Comparison of ENCODE assay signal across 27 cellular contexts in genomic region chr18:22676423-22676822, GRCh38.
DNase-seq lines count a peak whose midpoint lies in the region; TF ChIP-seq lines count a peak whose summit lies in the region.
"Had no signal": no experiment of that assay in that cellular context is flagged by ENCODE, and none has a peak within 500 bp of the region (broad histone marks: within the 10 kb centered on the region; RNA-seq: fewer than 3 reads in every experiment).

No MANE protein-coding gene starts in this region.

- CTCF ChIA-PET in CD8-positive, alpha-beta memory T cell (lab: Charles Lee) = no interaction called here

- H3K36me3 Mint-ChIP-seq in CD8-positive, alpha-beta memory T cell = no peaks in the 10 kb centered on the region
- H3K36me3 Mint-ChIP-seq: activated naive CD8-positive, alpha-beta T cell; CD4-positive, CD25-positive, alpha-beta regulatory T cell had no signal

- H2AFZ ChIP-seq in hepatocyte = no peak overlapping the region

- TF ChIP-seq CTCF in choroid plexus epithelial cell (conservative IDR thresholded peaks at IDR 0.05; ENCODE audit: low read depth, low read length) = no peak
- TF ChIP-seq CTCF in hepatocyte (IDR thresholded peaks at IDR 0.05; ENCODE audit: poor library complexity) = no peak

- in situ Hi-C loops in G401 (cut with HindIII; ENCODE audit: low sequenced_read_pairs) = no loop called here

- DNase-seq in M059J (ENCODE audit: low read depth) (peak; percentile 46), choroid plexus epithelial cell (ENCODE audit: low read depth) (peak; percentile 60), hepatocyte (ENCODE audit: low spot score) (no peak), NCI-H345 treated with DMSO at 0.1 percent for 48 hours (lab: John Stamatoyannopoulos, UW; ENCODE audit: unreplicated experiment) (no peak), G401 (ENCODE audit: low spot score) (no peak)
- DNase-seq in activated CD4-positive, CD25-positive, alpha-beta regulatory T cell treated with anti-CD3 and anti-CD28 coated beads, Interleukin-2, amount 50 U/mL, for 72 hours = no peak
- DNase-seq in CD8-positive, alpha-beta memory T cell = no peak
- DNase-seq: activated CD4-positive, alpha-beta T cell treated with anti-CD3 and anti-CD28 coated beads, Interleukin-2, amount 10 ng/mL, durations not matched to agents 24 days and 14 days; activated effector memory CD4-positive, alpha-beta T cell treated with anti-CD3 and anti-CD28 coated beads, Interleukin-2, amount 50 U/mL, for 16 hours; activated T-cell treated with anti-CD3 and anti-CD28 coated beads, Interleukin-2, amount 50 U/mL, for 24 hours; aorta; CD4-positive, CD25-positive, alpha-beta regulatory T cell; DND-41; lower lobe of right lung; NCI-H1092 treated with DMSO at 0.1 percent for 48 hours; NCI-H1694 treated with DMSO at 0.1 percent for 48 hours; NCI-H510A; stimulated activated CD4-positive, alpha-beta T cell treated with anti-CD3 and anti-CD28 coated beads, Interleukin-4, amount 100 ng/mL, for 24 hours; T1000 had no signal

- no peak overlapping the region for H3K4me3 Mint-ChIP-seq in CD8-positive, alpha-beta memory T cell
- H3K4me3 Mint-ChIP-seq: activated CD4-positive, alpha-beta T cell treated with anti-CD3 and anti-CD28 coated beads, Interleukin-2, amount 10 ng/mL, durations not matched to agents 24 days and 14 days; activated naive CD8-positive, alpha-beta T cell; activated T-cell treated with anti-CD3 and anti-CD28 coated beads, Interleukin-2, amount 50 U/mL, for 24 hours; CD4-positive, CD25-positive, alpha-beta regulatory T cell; dendritic cell treated with granulocyte-macrophage colony-stimulating factor and Interleukin-4, amounts not matched to agents 40 ng/mL and 50 ng/mL, for 4 days; nephron had no signal

- H3K9me2 ChIP-seq in hepatocyte (replicated peaks; ENCODE audit: insufficient read depth) = no peaks in the 10 kb centered on the region

- H3K9me3 Mint-ChIP-seq in CD8-positive, alpha-beta memory T cell = no peaks in the 10 kb centered on the region
- H3K9me3 Mint-ChIP-seq: activated CD4-positive, alpha-beta T cell treated with anti-CD3 and anti-CD28 coated beads, Interleukin-2, amount 10 ng/mL, durations not matched to agents 24 days and 14 days; activated T-cell treated with anti-CD3 and anti-CD28 coated beads, Interleukin-2, amount 50 U/mL, for 24 hours; CD4-positive, CD25-positive, alpha-beta regulatory T cell; dendritic cell treated with granulocyte-macrophage colony-stimulating factor and Interleukin-4, amounts not matched to agents 40 ng/mL and 50 ng/mL, for 4 days had no signal

- H3K4me3 ChIP-seq in choroid plexus epithelial cell (ENCODE audit: low read depth, low read length) (no peak overlapping the region), hepatocyte (no peak overlapping the region)
- no peak overlapping the region for H3K4me3 ChIP-seq in CD8-positive, alpha-beta memory T cell (ENCODE audit: low read length)
- H3K4me3 ChIP-seq: gastroesophageal sphincter, lower lobe of right lung, right atrium auricular region, SJSA1, tibial nerve had no signal

- H3K9me3 ChIP-seq in hepatocyte (ENCODE audit: low read depth) = no peaks in the 10 kb centered on the region
- H3K9me3 ChIP-seq in CD8-positive, alpha-beta memory T cell (ENCODE audit: low read length) = no peaks in the 10 kb centered on the region
- H3K9me3 ChIP-seq: right atrium auricular region had no signal

- peaks cover 6% of the 10 kb centered on the region for H3K4me1 ChIP-seq in hepatocyte (ENCODE audit: insufficient read depth)
- no peaks in the 10 kb centered on the region for H3K4me1 ChIP-seq in CD8-positive, alpha-beta memory T cell (ENCODE audit: insufficient read depth, low read length)
- H3K4me1 ChIP-seq: right atrium auricular region, tibial nerve had no signal

- no peak overlapping the region for H3K27ac Mint-ChIP-seq in CD8-positive, alpha-beta memory T cell
- H3K27ac Mint-ChIP-seq: activated CD4-positive, alpha-beta T cell treated with anti-CD3 and anti-CD28 coated beads, Interleukin-2, amount 10 ng/mL, durations not matched to agents 24 days and 14 days; activated naive CD8-positive, alpha-beta T cell; activated T-cell treated with anti-CD3 and anti-CD28 coated beads, Interleukin-2, amount 50 U/mL, for 24 hours; dendritic cell treated with granulocyte-macrophage colony-stimulating factor and Interleukin-4, amounts not matched to agents 40 ng/mL and 50 ng/mL, for 4 days; nephron had no signal

- H3K4me2 ChIP-seq in hepatocyte = no peak overlapping the region

- peaks cover 3 to 14% of the 10 kb centered on the region in 2 donors for H3K27me3 Mint-ChIP-seq in CD8-positive, alpha-beta memory T cell
- H3K27me3 Mint-ChIP-seq: activated CD4-positive, alpha-beta T cell treated with anti-CD3 and anti-CD28 coated beads, Interleukin-2, amount 10 ng/mL, durations not matched to agents 24 days and 14 days; dendritic cell treated with granulocyte-macrophage colony-stimulating factor and Interleukin-4, amounts not matched to agents 40 ng/mL and 50 ng/mL, for 4 days had no signal

- no peaks in the 10 kb centered on the region for H3K4me1 Mint-ChIP-seq in CD8-positive, alpha-beta memory T cell
- H3K4me1 Mint-ChIP-seq: activated CD4-positive, alpha-beta T cell treated with anti-CD3 and anti-CD28 coated beads, Interleukin-2, amount 10 ng/mL, durations not matched to agents 24 days and 14 days; CD4-positive, CD25-positive, alpha-beta regulatory T cell had no signal

- WGBS in hepatocyte (ENCODE audit: low lambda C conversion rate, missing lambda C conversion rate) = 91% methylated on average over 2 of the region's 2 CpGs

- H4K20me1 ChIP-seq in hepatocyte (ENCODE audit: insufficient read depth, poor library complexity, severe bottlenecking) = no peaks in the 10 kb centered on the region

- H3K27me3 ChIP-seq in hepatocyte = no peaks in the 10 kb centered on the region
- no peaks in the 10 kb centered on the region for H3K27me3 ChIP-seq in CD8-positive, alpha-beta memory T cell (ENCODE audit: insufficient read depth, low read length, poor library complexity, severe bottlenecking)
- H3K27me3 ChIP-seq: gastroesophageal sphincter, right atrium auricular region, SJSA1, tibial nerve had no signal

- POLR2A ChIA-PET in CD8-positive, alpha-beta memory T cell (lab: Charles Lee) = no interaction called here

- H3K36me3 ChIP-seq in hepatocyte (replicated peaks; ENCODE audit: insufficient read depth, low read depth) = no peaks in the 10 kb centered on the region
- no peaks in the 10 kb centered on the region for H3K36me3 ChIP-seq in CD8-positive, alpha-beta memory T cell (ENCODE audit: insufficient read depth, low read length)
- H3K36me3 ChIP-seq: gastroesophageal sphincter, lower lobe of right lung, right atrium auricular region, SJSA1, tibial nerve had no signal

- peak overlapping the region; percentile 15 for H3K27ac ChIP-seq in hepatocyte
- H3K27ac ChIP-seq in CD8-positive, alpha-beta memory T cell (ENCODE audit: low read depth, low read length) = no peak overlapping the region
- H3K27ac ChIP-seq: gastroesophageal sphincter, lower lobe of right lung, right atrium auricular region, RWPE1, SJSA1, tibial nerve had no signal

- no peaks in the 10 kb centered on the region for H3K79me2 ChIP-seq in hepatocyte

Comparison
In these comparisons a context has a peak if more than half of its experiments do, and no peak if none do; other contexts are left out.
1. DNase-seq: peak in M059J (single experiment) and choroid plexus epithelial cell (single experiment); none in hepatocyte (single experiment), NCI-H345 treated with DMSO at 0.1 percent for 48 hours (single experiment), activated CD4-positive, CD25-positive, alpha-beta regulatory T cell treated with anti-CD3 and anti-CD28 coated beads, Interleukin-2, amount 50 U/mL, for 72 hours (single experiment), CD8-positive, alpha-beta memory T cell (0 of 5) and G401 (single experiment).